7 cellular contexts compared by ENCODE assay signal in genomic region chr6:157535354-157536217, GRCh38.
DNase-seq lines count a peak whose midpoint lies in the region; ATAC-seq and TF ChIP-seq lines count a peak whose summit lies in the region.

No MANE protein-coding gene starts in this region.

- no peaks in the 10 kb centered on the region for H3K36me3 Mint-ChIP-seq in central memory CD8-positive, alpha-beta T cell (ENCODE audit: insufficient read depth)

- H3K79me2 ChIP-seq in osteoblast (ENCODE audit: insufficient read depth, low read length) = no peaks in the 10 kb centered on the region

- no peaks in the 10 kb centered on the region for H3K9me3 ChIP-seq in osteoblast (ENCODE audit: low read depth, low read length)

- H3K9me3 Mint-ChIP-seq in central memory CD8-positive, alpha-beta T cell = no peaks in the 10 kb centered on the region

- peaks cover 4% of the 10 kb centered on the region for H3K4me1 ChIP-seq in osteoblast (ENCODE audit: insufficient read depth, low read length)

- peaks cover 59% of the 10 kb centered on the region for H3K4me1 Mint-ChIP-seq in central memory CD8-positive, alpha-beta T cell

- H3K4me2 ChIP-seq in osteoblast (ENCODE audit: insufficient read depth, low read length) = peak overlapping the region; percentile 9

- no peaks in the 10 kb centered on the region for H4K20me1 ChIP-seq in osteoblast (ENCODE audit: insufficient read depth, low read length)

- no peaks in the 10 kb centered on the region for H3K36me3 ChIP-seq in osteoblast (ENCODE audit: insufficient read depth, low read length)

- no peak overlapping the region for H3K27ac ChIP-seq in osteoblast (ENCODE audit: low read depth, low read length)

- H3K27ac Mint-ChIP-seq in central memory CD8-positive, alpha-beta T cell (ENCODE audit: low read depth) = peak overlapping the region; percentile 90

- no peaks in the 10 kb centered on the region for H3K27me3 Mint-ChIP-seq in central memory CD8-positive, alpha-beta T cell

- H3K4me3 Mint-ChIP-seq in central memory CD8-positive, alpha-beta T cell = peak overlapping the region; percentile 67

- TF ChIP-seq CTCF in osteoblast (IDR thresholded peaks at IDR 0.05; ENCODE audit: extremely low read depth, low read depth, low read length) = no peak

- H3K4me3 ChIP-seq in osteoblast (ENCODE audit: insufficient read depth, low read length) = no peak overlapping the region

- H3K27me3 ChIP-seq in osteoblast (ENCODE audit: insufficient read depth, low read length) = no peaks in the 10 kb centered on the region

- DNase-seq in NCI-H226 = peak; percentile 62
- DNase-seq in central memory CD8-positive, alpha-beta T cell (ENCODE audit: low spot score in 2 of 2) = no peak
- DNase-seq in osteoblast (ENCODE audit: insufficient read length, low spot score, missing footprints) = no peak
- DNase-seq in HK-2 (ENCODE audit: unreplicated experiment) = no peak
- DNase-seq in DMS53 (lab: John Stamatoyannopoulos, UW) = no peak

- no peak overlapping the region for H2AFZ ChIP-seq in osteoblast (ENCODE audit: low read length)

- ATAC-seq in GM18508 (IDR thresholded peaks at IDR 0.05; ENCODE audit: insufficient read depth, unreplicated experiment) (peak; percentile 66), HG02610 (IDR thresholded peaks at IDR 0.05; ENCODE audit: unreplicated experiment) (peak; percentile 70)
- peak; percentile 18 for ATAC-seq in central memory CD8-positive, alpha-beta T cell (replicated peaks; ENCODE audit: extremely low read depth, poor library complexity, severe bottlenecking)

Comparison
In these comparisons a context has a peak if more than half of its experiments do, and no peak if none do; other contexts are left out.
1. ATAC-seq: peak in every context shown above with its lines; median percentile 70 in HG02610; 66 in GM18508; 18 in central memory CD8-positive, alpha-beta T cell.